In genomic region chr20:54212871-54213270, GRCh38 we compare ENCODE assay signal across 26 cellular contexts. TPM values are rescaled to one million over a fixed set of nuclear protein-coding genes. Genes with fewer than 3 reads are reported as not detected.
DNase-seq lines count a peak whose midpoint lies in the region; ATAC-seq, FAIRE-seq and TF ChIP-seq lines count a peak whose summit lies in the region.
"Had no signal": no experiment of that assay in that cellular context is flagged by ENCODE, and none has a peak within 500 bp of the region (broad histone marks: within the 10 kb centered on the region; RNA-seq: fewer than 3 reads in every experiment).

No MANE protein-coding gene starts in this region.

- H2AFZ ChIP-seq in astrocyte (ENCODE audit: low read depth, low read length) = no peak overlapping the region

- H3K36me3 Mint-ChIP-seq in stimulated activated naive CD8-positive, alpha-beta T cell treated with anti-CD3 and anti-CD28 coated beads, Interleukin-15, Interleukin-2, amounts not matched to agents 100 ng/mL and 50 ng/mL, for 24 hours (ENCODE audit: low read depth) = peaks cover 60% of the 10 kb centered on the region
- no peaks in the 10 kb centered on the region for H3K36me3 Mint-ChIP-seq in astrocyte (ENCODE audit: low read depth, unreplicated experiment)
- H3K36me3 Mint-ChIP-seq: IgD-negative memory B cell had no signal

- H4K20me1 ChIP-seq in astrocyte (ENCODE audit: insufficient read depth, low read length) = peaks cover 69% of the 10 kb centered on the region

- H3K9ac ChIP-seq in astrocyte (ENCODE audit: low read length) = no peak overlapping the region
- H3K9ac ChIP-seq: BLaER1 treated with 17β-estradiol and CSF1 and Interleukin-3, amounts not matched to agents 10 nM and 100 nM; KMS-11 had no signal

- H3K9me3 ChIP-seq in astrocyte (ENCODE audit: insufficient read depth, low read depth, low read length) (no peaks in the 10 kb centered on the region), mesodermal cell (ENCODE audit: control insufficient read depth, low read length) (no peaks in the 10 kb centered on the region)
- H3K9me3 ChIP-seq: BLaER1 treated with 17β-estradiol and CSF1 and Interleukin-3, amounts not matched to agents 10 nM and 100 nM; HAP-1 had no signal

- no peak overlapping the region for H3K4me3 ChIP-seq in astrocyte (ENCODE audit: insufficient read depth, low read depth, low read length)
- no peak overlapping the region for H3K4me3 ChIP-seq in mesodermal cell (ENCODE audit: extremely low read depth, insufficient read depth, low read length, poor library complexity, severe bottlenecking)
- H3K4me3 ChIP-seq: BLaER1 treated with 17β-estradiol and CSF1 and Interleukin-3, amounts not matched to agents 10 nM and 100 nM; HAP-1; SK-N-MC had no signal

- TF ChIP-seq CTCF in astrocyte (IDR thresholded peaks at IDR 0.05; ENCODE audit: insufficient read depth, low read depth, low read length) = no peak

- H3K27ac ChIP-seq in astrocyte (ENCODE audit: low read depth, low read length) = no peak overlapping the region
- H3K27ac ChIP-seq in mesodermal cell (ENCODE audit: low read depth, low read length, severe bottlenecking) = peak overlapping the region; percentile 57
- H3K27ac ChIP-seq: BLaER1 treated with 17β-estradiol and CSF1 and Interleukin-3, amounts not matched to agents 10 nM and 100 nM; KMS-11 had no signal

- 83% methylated on average over 1 of the region's 3 CpGs; no CpG with 5 or more reads in 1 of the 2 experiments for WGBS in mesodermal cell (ENCODE audit: insufficient coverage in 2 of 2), 2 experiments

- peaks cover 22% of the 10 kb centered on the region for H3K4me1 ChIP-seq in astrocyte (ENCODE audit: insufficient read depth, low read length)
- H3K4me1 ChIP-seq in mesodermal cell (ENCODE audit: control insufficient read depth, insufficient read depth, low read length, poor library complexity, severe bottlenecking) = peaks cover 7% of the 10 kb centered on the region

- ATAC-seq in stimulated activated naive CD8-positive, alpha-beta T cell treated with anti-CD3 and anti-CD28 coated beads, Interleukin-15, Interleukin-2, amounts not matched to agents 100 U/mL and 50 U/mL, for 24 hours = no peak
- no peak for ATAC-seq in GM18868 (IDR thresholded peaks at IDR 0.05; ENCODE audit: unreplicated experiment)

- H3K4me2 ChIP-seq in astrocyte (ENCODE audit: low read length) = peak overlapping the region; percentile 66
- H3K4me2 ChIP-seq: KMS-11 had no signal

- peaks cover 47% of the 10 kb centered on the region for H3K4me1 Mint-ChIP-seq in stimulated activated naive CD8-positive, alpha-beta T cell treated with anti-CD3 and anti-CD28 coated beads, Interleukin-15, Interleukin-2, amounts not matched to agents 100 ng/mL and 50 ng/mL, for 24 hours (ENCODE audit: low read depth)
- peaks cover 12% of the 10 kb centered on the region for H3K4me1 Mint-ChIP-seq in astrocyte (ENCODE audit: low read depth, unreplicated experiment)

- peaks cover 74% of the 10 kb centered on the region for H3K79me2 ChIP-seq in astrocyte (ENCODE audit: insufficient read depth, low read length)

- H3K36me3 ChIP-seq in astrocyte (ENCODE audit: insufficient read depth, low read length) = peaks cover 7% of the 10 kb centered on the region
- peaks cover 53% of the 10 kb centered on the region for H3K36me3 ChIP-seq in mesodermal cell (ENCODE audit: control insufficient read depth, insufficient read depth, low read length)

- H3K9me3 Mint-ChIP-seq in stimulated activated naive CD8-positive, alpha-beta T cell treated with anti-CD3 and anti-CD28 coated beads, Interleukin-15, Interleukin-2, amounts not matched to agents 100 ng/mL and 50 ng/mL, for 24 hours = no peaks in the 10 kb centered on the region
- H3K9me3 Mint-ChIP-seq in astrocyte (ENCODE audit: unreplicated experiment) = no peaks in the 10 kb centered on the region
- H3K9me3 Mint-ChIP-seq: CD4-positive, alpha-beta T cell; HFFc6; IgD-negative memory B cell had no signal

- no peak for DNase-seq in stimulated activated naive CD8-positive, alpha-beta T cell treated with anti-CD3 and anti-CD28 coated beads, Interleukin-15, Interleukin-2, amounts not matched to agents 100 U/mL and 50 U/mL, for 24 hours
- no peak for DNase-seq in astrocyte (ENCODE audit: low read depth)
- DNase-seq in NCI-H1417 treated with DMSO at 0.1 percent for 48 hours (lab: John Stamatoyannopoulos, UW) = no peak
- no peak for DNase-seq in activated CD8-positive, alpha-beta memory T cell treated with anti-CD3 and anti-CD28 coated beads, Interleukin-2, amount 50 U/mL, for 4 hours
- no peak for DNase-seq in iPS-NIHi11 (ENCODE audit: low spot score)
- DNase-seq: CD4-positive, alpha-beta T cell; NCI-H1092; NCI-H1436; NCI-H187; NCI-H2081 treated with DMSO at 0.1 percent for 48 hours; NCI-H2171; NCI-H510A; NCI-H69; SIG-M5 had no signal

- no peak for FAIRE-seq in astrocyte (lab: Jason Lieb, UNC)
- FAIRE-seq: A204.1, D721Med had no signal

- no peak overlapping the region for H3K4me3 Mint-ChIP-seq in stimulated activated naive CD8-positive, alpha-beta T cell treated with anti-CD3 and anti-CD28 coated beads, Interleukin-15, Interleukin-2, amounts not matched to agents 100 ng/mL and 50 ng/mL, for 24 hours
- H3K4me3 Mint-ChIP-seq in astrocyte (ENCODE audit: unreplicated experiment) = no peak overlapping the region
- H3K4me3 Mint-ChIP-seq: CD4-positive, alpha-beta T cell; HFFc6 had no signal

- H3K27ac Mint-ChIP-seq in stimulated activated naive CD8-positive, alpha-beta T cell treated with anti-CD3 and anti-CD28 coated beads, Interleukin-15, Interleukin-2, amounts not matched to agents 100 ng/mL and 50 ng/mL, for 24 hours = peak overlapping the region; percentile 28
- H3K27ac Mint-ChIP-seq in astrocyte (ENCODE audit: unreplicated experiment) = no peak overlapping the region
- H3K27ac Mint-ChIP-seq: CD4-positive, alpha-beta T cell; HFFc6; IgD-negative memory B cell had no signal

- no peaks in the 10 kb centered on the region for H3K27me3 ChIP-seq in astrocyte (ENCODE audit: insufficient read depth, low read length)
- H3K27me3 ChIP-seq: BLaER1 treated with 17β-estradiol and CSF1 and Interleukin-3, amounts not matched to agents 10 nM and 100 nM had no signal

- no peaks in the 10 kb centered on the region for H3K27me3 Mint-ChIP-seq in stimulated activated naive CD8-positive, alpha-beta T cell treated with anti-CD3 and anti-CD28 coated beads, Interleukin-15, Interleukin-2, amounts not matched to agents 100 ng/mL and 50 ng/mL, for 24 hours
- no peaks in the 10 kb centered on the region for H3K27me3 Mint-ChIP-seq in astrocyte (ENCODE audit: low read depth, unreplicated experiment)
- H3K27me3 Mint-ChIP-seq: CD4-positive, alpha-beta T cell; IgD-negative memory B cell had no signal

RNA-seq across cellular contexts. Expression of gene PFDN4, which starts 5.0 kb away (rescaled TPM):
- total RNA-seq in astrocyte = 28.3 and 35.2 TPM in 2 replicates
- 117 TPM for polyA plus RNA-seq in mesodermal cell (2013, experiment 1 of 2)
- polyA plus RNA-seq in mesodermal cell (2013, experiment 2 of 2) = 176 TPM

RNA-seq across cellular contexts. Expression of gene CYP24A1, which starts 39.1 kb away (rescaled TPM):
- 0.60 and 0.73 TPM in 2 replicates for total RNA-seq in astrocyte
- 0.70 TPM for polyA plus RNA-seq in mesodermal cell (2013, experiment 1 of 2)
- 0.35 TPM for polyA plus RNA-seq in mesodermal cell (2013, experiment 2 of 2)
- total RNA-seq: OCI-LY7 had no signal
- polyA plus RNA-seq: IgD-negative memory B cell had no signal
